In genomic region chr1:89888480-89889335, GRCh38 we compare ENCODE assay signal across 1 cellular context.
TF ChIP-seq lines count a peak whose summit lies in the region.

No MANE protein-coding gene starts in this region.

TF ChIP-seq in K562, 482 proteins besides CTCF, POLR2A, EP300 and RAD21 (continued from another document and continues in another):
- TF ChIP-seq, protein P1, sequence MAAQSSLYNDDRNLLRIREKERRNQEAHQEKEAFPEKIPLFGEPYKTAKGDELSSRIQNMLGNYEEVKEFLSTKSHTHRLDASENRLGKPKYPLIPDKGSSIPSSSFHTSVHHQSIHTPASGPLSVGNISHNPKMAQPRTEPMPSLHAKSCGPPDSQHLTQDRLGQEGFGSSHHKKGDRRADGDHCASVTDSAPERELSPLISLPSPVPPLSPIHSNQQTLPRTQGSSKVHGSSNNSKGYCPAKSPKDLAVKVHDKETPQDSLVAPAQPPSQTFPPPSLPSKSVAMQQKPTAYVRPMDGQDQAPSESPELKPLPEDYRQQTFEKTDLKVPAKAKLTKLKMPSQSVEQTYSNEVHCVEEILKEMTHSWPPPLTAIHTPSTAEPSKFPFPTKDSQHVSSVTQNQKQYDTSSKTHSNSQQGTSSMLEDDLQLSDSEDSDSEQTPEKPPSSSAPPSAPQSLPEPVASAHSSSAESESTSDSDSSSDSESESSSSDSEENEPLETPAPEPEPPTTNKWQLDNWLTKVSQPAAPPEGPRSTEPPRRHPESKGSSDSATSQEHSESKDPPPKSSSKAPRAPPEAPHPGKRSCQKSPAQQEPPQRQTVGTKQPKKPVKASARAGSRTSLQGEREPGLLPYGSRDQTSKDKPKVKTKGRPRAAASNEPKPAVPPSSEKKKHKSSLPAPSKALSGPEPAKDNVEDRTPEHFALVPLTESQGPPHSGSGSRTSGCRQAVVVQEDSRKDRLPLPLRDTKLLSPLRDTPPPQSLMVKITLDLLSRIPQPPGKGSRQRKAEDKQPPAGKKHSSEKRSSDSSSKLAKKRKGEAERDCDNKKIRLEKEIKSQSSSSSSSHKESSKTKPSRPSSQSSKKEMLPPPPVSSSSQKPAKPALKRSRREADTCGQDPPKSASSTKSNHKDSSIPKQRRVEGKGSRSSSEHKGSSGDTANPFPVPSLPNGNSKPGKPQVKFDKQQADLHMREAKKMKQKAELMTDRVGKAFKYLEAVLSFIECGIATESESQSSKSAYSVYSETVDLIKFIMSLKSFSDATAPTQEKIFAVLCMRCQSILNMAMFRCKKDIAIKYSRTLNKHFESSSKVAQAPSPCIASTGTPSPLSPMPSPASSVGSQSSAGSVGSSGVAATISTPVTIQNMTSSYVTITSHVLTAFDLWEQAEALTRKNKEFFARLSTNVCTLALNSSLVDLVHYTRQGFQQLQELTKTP (IDR thresholded peaks at IDR 0.05; ENCODE audit: low read depth in 1 of 2, partially characterized antibody in 2 of 2), result peak in 1 of 2 experiments; percentile 24
- TF ChIP-seq ATF4 (CRISPR knock-in tag; IDR thresholded peaks at IDR 0.05), result no peak
- TF ChIP-seq, protein P2, sequence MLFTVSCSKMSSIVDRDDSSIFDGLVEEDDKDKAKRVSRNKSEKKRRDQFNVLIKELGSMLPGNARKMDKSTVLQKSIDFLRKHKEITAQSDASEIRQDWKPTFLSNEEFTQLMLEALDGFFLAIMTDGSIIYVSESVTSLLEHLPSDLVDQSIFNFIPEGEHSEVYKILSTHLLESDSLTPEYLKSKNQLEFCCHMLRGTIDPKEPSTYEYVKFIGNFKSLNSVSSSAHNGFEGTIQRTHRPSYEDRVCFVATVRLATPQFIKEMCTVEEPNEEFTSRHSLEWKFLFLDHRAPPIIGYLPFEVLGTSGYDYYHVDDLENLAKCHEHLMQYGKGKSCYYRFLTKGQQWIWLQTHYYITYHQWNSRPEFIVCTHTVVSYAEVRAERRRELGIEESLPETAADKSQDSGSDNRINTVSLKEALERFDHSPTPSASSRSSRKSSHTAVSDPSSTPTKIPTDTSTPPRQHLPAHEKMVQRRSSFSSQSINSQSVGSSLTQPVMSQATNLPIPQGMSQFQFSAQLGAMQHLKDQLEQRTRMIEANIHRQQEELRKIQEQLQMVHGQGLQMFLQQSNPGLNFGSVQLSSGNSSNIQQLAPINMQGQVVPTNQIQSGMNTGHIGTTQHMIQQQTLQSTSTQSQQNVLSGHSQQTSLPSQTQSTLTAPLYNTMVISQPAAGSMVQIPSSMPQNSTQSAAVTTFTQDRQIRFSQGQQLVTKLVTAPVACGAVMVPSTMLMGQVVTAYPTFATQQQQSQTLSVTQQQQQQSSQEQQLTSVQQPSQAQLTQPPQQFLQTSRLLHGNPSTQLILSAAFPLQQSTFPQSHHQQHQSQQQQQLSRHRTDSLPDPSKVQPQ (CRISPR knock-in tag; IDR thresholded peaks at IDR 0.05; ENCODE audit: borderline replicate concordance), result no peak
- 0 out of 2 replicates have a peak, but pooled peaks have one; percentile 17 for TF ChIP-seq SMARCE1 (IDR thresholded peaks at IDR 0.05)
- TF ChIP-seq, protein P3, sequence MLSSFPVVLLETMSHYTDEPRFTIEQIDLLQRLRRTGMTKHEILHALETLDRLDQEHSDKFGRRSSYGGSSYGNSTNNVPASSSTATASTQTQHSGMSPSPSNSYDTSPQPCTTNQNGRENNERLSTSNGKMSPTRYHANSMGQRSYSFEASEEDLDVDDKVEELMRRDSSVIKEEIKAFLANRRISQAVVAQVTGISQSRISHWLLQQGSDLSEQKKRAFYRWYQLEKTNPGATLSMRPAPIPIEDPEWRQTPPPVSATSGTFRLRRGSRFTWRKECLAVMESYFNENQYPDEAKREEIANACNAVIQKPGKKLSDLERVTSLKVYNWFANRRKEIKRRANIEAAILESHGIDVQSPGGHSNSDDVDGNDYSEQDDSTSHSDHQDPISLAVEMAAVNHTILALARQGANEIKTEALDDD (IDR thresholded peaks at IDR 0.05), result peak; percentile 57; the same call in 1 of the 2 replicates
- peak; percentile 66 for TF ChIP-seq ARID1B (IDR thresholded peaks at IDR 0.05)
- no peak for TF ChIP-seq NR2C1 (IDR thresholded peaks at IDR 0.05)
- TF ChIP-seq NR2C1 (tag; IDR thresholded peaks at IDR 0.05), result no peak
- peak; percentile 43; the same call in 1 of the 2 replicates for TF ChIP-seq SOX6 (IDR thresholded peaks at IDR 0.05)
- peak; percentile 20; the same call in 1 of the 2 replicates for TF ChIP-seq TAL1 (IDR thresholded peaks at IDR 0.05)
- TF ChIP-seq, protein P4, sequence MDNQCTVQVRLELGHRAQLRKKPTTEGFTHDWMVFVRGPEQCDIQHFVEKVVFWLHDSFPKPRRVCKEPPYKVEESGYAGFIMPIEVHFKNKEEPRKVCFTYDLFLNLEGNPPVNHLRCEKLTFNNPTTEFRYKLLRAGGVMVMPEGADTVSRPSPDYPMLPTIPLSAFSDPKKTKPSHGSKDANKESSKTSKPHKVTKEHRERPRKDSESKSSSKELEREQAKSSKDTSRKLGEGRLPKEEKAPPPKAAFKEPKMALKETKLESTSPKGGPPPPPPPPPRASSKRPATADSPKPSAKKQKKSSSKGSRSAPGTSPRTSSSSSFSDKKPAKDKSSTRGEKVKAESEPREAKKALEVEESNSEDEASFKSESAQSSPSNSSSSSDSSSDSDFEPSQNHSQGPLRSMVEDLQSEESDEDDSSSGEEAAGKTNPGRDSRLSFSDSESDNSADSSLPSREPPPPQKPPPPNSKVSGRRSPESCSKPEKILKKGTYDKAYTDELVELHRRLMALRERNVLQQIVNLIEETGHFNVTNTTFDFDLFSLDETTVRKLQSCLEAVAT (IDR thresholded peaks at IDR 0.05), result peak in 1 of 2 experiments; percentile 38; a peak in 1 of 4 replicates
- no peak for TF ChIP-seq ZNF639 (CRISPR knock-in tag; conservative IDR thresholded peaks at IDR 0.05 in 1 of 2, IDR thresholded peaks at IDR 0.05 in 1 of 2)
- TF ChIP-seq SAFB (IDR thresholded peaks at IDR 0.05; ENCODE audit: borderline replicate concordance, low read depth, low read length), result no peak
- TF ChIP-seq E4F1 (CRISPR knock-in tag; IDR thresholded peaks at IDR 0.05; ENCODE audit: borderline replicate concordance), result no peak
- TF ChIP-seq ZNF263 (CRISPR knock-in tag; IDR thresholded peaks at IDR 0.05; ENCODE audit: borderline replicate concordance), result no peak
- peak; percentile 30 for TF ChIP-seq DACH1 (IDR thresholded peaks at IDR 0.05; ENCODE audit: partially characterized antibody)
- no peak for TF ChIP-seq CBX8 (IDR thresholded peaks at IDR 0.05; ENCODE audit: borderline replicate concordance, extremely low read depth, low read depth, low read length, poor library complexity, severe bottlenecking)
- TF ChIP-seq CREB1 (IDR thresholded peaks at IDR 0.05), result no peak
- TF ChIP-seq CREB1 (CRISPR knock-in tag; IDR thresholded peaks at IDR 0.05), result no peak
- TF ChIP-seq GATAD2B (IDR thresholded peaks at IDR 0.05; ENCODE audit: borderline replicate concordance), result 0 out of 2 replicates have a peak, but pooled peaks have one; percentile 12
- TF ChIP-seq MEF2D (tag; conservative IDR thresholded peaks at IDR 0.05; ENCODE audit: low read depth), result peak; percentile 58; the same call in 1 of the 2 replicates
- 0 out of 4 replicates have a peak, but pooled peaks have one; percentile 26 to 29 for TF ChIP-seq FOXK2 (conservative IDR thresholded peaks at IDR 0.05 in 1 of 2, IDR thresholded peaks at IDR 0.05 in 1 of 2; ENCODE audit: low read depth in 2 of 2)
- TF ChIP-seq, protein P5, sequence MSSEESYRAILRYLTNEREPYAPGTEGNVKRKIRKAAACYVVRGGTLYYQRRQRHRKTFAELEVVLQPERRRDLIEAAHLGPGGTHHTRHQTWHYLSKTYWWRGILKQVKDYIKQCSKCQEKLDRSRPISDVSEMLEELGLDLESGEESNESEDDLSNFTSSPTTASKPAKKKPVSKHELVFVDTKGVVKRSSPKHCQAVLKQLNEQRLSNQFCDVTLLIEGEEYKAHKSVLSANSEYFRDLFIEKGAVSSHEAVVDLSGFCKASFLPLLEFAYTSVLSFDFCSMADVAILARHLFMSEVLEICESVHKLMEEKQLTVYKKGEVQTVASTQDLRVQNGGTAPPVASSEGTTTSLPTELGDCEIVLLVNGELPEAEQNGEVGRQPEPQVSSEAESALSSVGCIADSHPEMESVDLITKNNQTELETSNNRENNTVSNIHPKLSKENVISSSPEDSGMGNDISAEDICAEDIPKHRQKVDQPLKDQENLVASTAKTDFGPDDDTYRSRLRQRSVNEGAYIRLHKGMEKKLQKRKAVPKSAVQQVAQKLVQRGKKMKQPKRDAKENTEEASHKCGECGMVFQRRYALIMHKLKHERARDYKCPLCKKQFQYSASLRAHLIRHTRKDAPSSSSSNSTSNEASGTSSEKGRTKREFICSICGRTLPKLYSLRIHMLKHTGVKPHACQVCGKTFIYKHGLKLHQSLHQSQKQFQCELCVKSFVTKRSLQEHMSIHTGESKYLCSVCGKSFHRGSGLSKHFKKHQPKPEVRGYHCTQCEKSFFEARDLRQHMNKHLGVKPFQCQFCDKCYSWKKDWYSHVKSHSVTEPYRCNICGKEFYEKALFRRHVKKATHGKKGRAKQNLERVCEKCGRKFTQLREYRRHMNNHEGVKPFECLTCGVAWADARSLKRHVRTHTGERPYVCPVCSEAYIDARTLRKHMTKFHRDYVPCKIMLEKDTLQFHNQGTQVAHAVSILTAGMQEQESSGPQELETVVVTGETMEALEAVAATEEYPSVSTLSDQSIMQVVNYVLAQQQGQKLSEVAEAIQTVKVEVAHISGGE (CRISPR knock-in tag; IDR thresholded peaks at IDR 0.05), result 0 out of 6 replicates have a peak, but pooled peaks of 1 of the 3 experiments have one; percentile 20
- peak; percentile 53 for TF ChIP-seq DPF2 (IDR thresholded peaks at IDR 0.05)
- no peak for TF ChIP-seq ZBTB49 (CRISPR knock-in tag; IDR thresholded peaks at IDR 0.05; ENCODE audit: borderline replicate concordance)
- TF ChIP-seq, protein P6, sequence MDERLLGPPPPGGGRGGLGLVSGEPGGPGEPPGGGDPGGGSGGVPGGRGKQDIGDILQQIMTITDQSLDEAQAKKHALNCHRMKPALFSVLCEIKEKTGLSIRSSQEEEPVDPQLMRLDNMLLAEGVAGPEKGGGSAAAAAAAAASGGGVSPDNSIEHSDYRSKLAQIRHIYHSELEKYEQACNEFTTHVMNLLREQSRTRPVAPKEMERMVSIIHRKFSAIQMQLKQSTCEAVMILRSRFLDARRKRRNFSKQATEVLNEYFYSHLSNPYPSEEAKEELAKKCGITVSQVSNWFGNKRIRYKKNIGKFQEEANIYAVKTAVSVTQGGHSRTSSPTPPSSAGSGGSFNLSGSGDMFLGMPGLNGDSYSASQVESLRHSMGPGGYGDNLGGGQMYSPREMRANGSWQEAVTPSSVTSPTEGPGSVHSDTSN (CRISPR knock-in tag; IDR thresholded peaks at IDR 0.05; ENCODE audit: low read depth), result no peak
- TF ChIP-seq, protein P6 (tag; conservative IDR thresholded peaks at IDR 0.05; ENCODE audit: low read depth), result no peak
- TF ChIP-seq MEF2A (IDR thresholded peaks at IDR 0.05; ENCODE audit: control insufficient read depth, low read depth, low read length), result peak; percentile 61; the same call in 1 of the 2 replicates
- peak; percentile 69 for TF ChIP-seq NFE2 (IDR thresholded peaks at IDR 0.05; ENCODE audit: low read depth)
- no peak for TF ChIP-seq FOSL1 (tag; conservative IDR thresholded peaks at IDR 0.05)
- TF ChIP-seq NRF1 (conservative IDR thresholded peaks at IDR 0.05 in 1 of 2, IDR thresholded peaks at IDR 0.05 in 1 of 2), result 0 out of 4 replicates have a peak, but pooled peaks of 1 of the 2 experiments have one; percentile 12
